ENCODE assay signal across 8 cellular contexts in the genomic region with DNA sequence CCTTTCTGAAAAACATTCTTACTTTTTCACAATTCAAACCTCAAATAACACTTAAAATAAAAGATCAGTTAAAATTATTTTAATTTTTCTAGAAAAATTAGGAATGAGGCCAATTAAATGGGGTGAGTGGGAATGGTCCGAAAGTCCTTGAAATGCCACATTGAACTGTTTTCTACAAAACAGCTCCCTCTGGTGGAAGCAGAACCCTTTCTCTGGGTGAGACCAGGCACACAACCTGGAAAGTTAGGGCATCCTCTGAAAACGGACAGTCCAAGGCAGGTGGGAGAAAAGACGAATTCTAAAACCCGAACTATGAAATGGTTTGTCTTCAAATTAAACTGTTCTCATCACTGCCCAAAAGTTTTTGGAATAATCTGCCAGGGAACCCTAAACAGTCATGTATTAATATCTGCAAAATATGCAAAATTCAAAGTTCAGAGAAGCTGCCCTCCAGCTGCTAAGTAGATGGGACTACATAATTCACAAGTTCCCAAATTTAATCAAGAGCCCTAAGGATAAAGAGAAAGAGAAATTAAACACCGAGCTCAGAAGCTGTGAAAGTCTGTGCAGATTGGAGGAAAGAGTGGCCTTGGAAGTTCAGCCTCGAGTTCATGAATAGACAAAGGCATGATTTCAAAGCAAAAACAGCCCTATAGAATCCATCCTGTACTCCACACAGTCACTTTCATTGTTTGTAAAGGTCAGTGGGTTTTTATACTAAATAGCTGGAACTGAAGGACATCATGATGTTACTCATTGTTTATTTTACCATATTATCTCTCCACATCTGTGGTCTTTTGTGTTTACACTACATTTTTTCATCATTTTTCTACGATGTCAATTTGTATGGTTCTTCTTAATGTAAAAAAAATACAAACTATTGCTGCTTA.
DNase-seq lines count a peak whose midpoint lies in the region; ATAC-seq, FAIRE-seq and TF ChIP-seq lines count a peak whose summit lies in the region.

No MANE protein-coding gene starts in this region.

- no peak overlapping the region for H2AK5ac ChIP-seq in H9 (ENCODE audit: insufficient read length, low read length)

- H3K23ac ChIP-seq in H9 (ENCODE audit: insufficient read length, low read depth, low read length), result no peak overlapping the region

- DNase-seq in DMS 273 (lab: John Stamatoyannopoulos, UW; ENCODE audit: unreplicated experiment) (peak; percentile 84), H9 (peak; percentile 51), choroid plexus epithelial cell (ENCODE audit: low read depth) (peak; percentile 80), left lung (no peak), urothelium cell line (ENCODE audit: low spot score) (peak; percentile 77)
- no peak for DNase-seq in effector CD4-positive, alpha-beta T cell

- no peaks in the 10 kb centered on the region for H4K20me1 ChIP-seq in H9 (ENCODE audit: control insufficient read depth, insufficient read depth, insufficient read length)
- no peaks in the 10 kb centered on the region for H4K20me1 ChIP-seq in OCI-LY1 (ENCODE audit: insufficient read depth, low read length)

- H3K4me1 ChIP-seq in H9 (ENCODE audit: insufficient read depth, low read length) (no peaks in the 10 kb centered on the region), OCI-LY1 (ENCODE audit: insufficient read depth, low read length, severe bottlenecking) (peaks cover 62% of the 10 kb centered on the region), left lung (no peaks in the 10 kb centered on the region)

- peak; percentile 76 for FAIRE-seq in urothelium cell line (lab: Jason Lieb, UNC)

- intact Hi-C loops in left lung (cut with DNase I), result loop anchor here in 1 of 2 donors (5.0 kb wide), 1 partner anchor 189 kb away; no protein-coding TSS in a partner anchor

- H3K4ac ChIP-seq in H9 (ENCODE audit: low read depth, low read length), result no peak overlapping the region

- no peak overlapping the region for H3K27ac Mint-ChIP-seq in H9

- no peak overlapping the region for H3K4me3 Mint-ChIP-seq in H9

- H3K23me2 ChIP-seq in H9 (ENCODE audit: insufficient read length, low read depth, low read length, poor library complexity, severe bottlenecking), result no peaks in the 10 kb centered on the region

- H3K79me2 ChIP-seq in H9 (ENCODE audit: insufficient read depth, low read length) (no peaks in the 10 kb centered on the region), OCI-LY1 (ENCODE audit: insufficient read depth, low read length) (no peaks in the 10 kb centered on the region)

- H3K27me3 ChIP-seq in H9 (ENCODE audit: insufficient read depth, low read length) (no peaks in the 10 kb centered on the region), OCI-LY1 (ENCODE audit: insufficient read depth, low read length) (no peaks in the 10 kb centered on the region), left lung (no peaks in the 10 kb centered on the region)

- H3K18ac ChIP-seq in H9 (ENCODE audit: insufficient read length, low read depth, low read length), result no peak overlapping the region

- no peaks in the 10 kb centered on the region for H3K79me1 ChIP-seq in H9 (ENCODE audit: insufficient read depth, low read depth, low read length, poor library complexity, severe bottlenecking)

- TF ChIP-seq CTCF in H9 (conservative IDR thresholded peaks at IDR 0.05) (peak; percentile 82), OCI-LY1 (IDR thresholded peaks at IDR 0.05; ENCODE audit: low read length) (peak; percentile 82), choroid plexus epithelial cell (conservative IDR thresholded peaks at IDR 0.05; ENCODE audit: low read depth, low read length) (peak; percentile 93), left lung (IDR thresholded peaks at IDR 0.05) (peak; percentile 47 to 66)

- no peaks in the 10 kb centered on the region for H3K9me2 ChIP-seq in OCI-LY1 (ENCODE audit: low read depth, low read length)

- no peak overlapping the region for H2AFZ ChIP-seq in H9 (ENCODE audit: low read length)
- H2AFZ ChIP-seq in OCI-LY1 (ENCODE audit: low read length), result no peak overlapping the region

- H4K91ac ChIP-seq in H9 (ENCODE audit: insufficient read length, low read depth, low read length), result no peak overlapping the region

- no peak overlapping the region for H3K56ac ChIP-seq in H9 (ENCODE audit: insufficient read length, low read depth, low read length)

- no peak overlapping the region for H3T11ph ChIP-seq in H9 (ENCODE audit: low read length)

- H3K36me3 ChIP-seq in OCI-LY1 (ENCODE audit: insufficient read depth, low read length), result no peaks in the 10 kb centered on the region
- no peaks in the 10 kb centered on the region for H3K36me3 ChIP-seq in left lung

- peak; percentile 82 for ATAC-seq in left lung
- no peak for ATAC-seq in HG03457 (IDR thresholded peaks at IDR 0.05; ENCODE audit: unreplicated experiment)

- no peak overlapping the region for H2BK12ac ChIP-seq in H9 (ENCODE audit: insufficient read length, low read depth, low read length)

- H3K4me2 ChIP-seq in H9 (ENCODE audit: insufficient read depth, insufficient read length, low read length) (no peak overlapping the region), OCI-LY1 (ENCODE audit: low read length) (no peak overlapping the region)

- no CpG with 5 or more reads among the region's 7 CpGs for WGBS in H9 (ENCODE audit: extremely low coverage, insufficient read length, low lambda C conversion rate)

- H4K8ac ChIP-seq in H9 (replicated peaks; ENCODE audit: insufficient read length, low read depth, low read length), result no peak overlapping the region

- no peak overlapping the region for H2BK15ac ChIP-seq in H9 (ENCODE audit: low read depth, low read length)

- no peak overlapping the region for H2BK5ac ChIP-seq in H9 (ENCODE audit: insufficient read length, low read length)

- H3K9me3 ChIP-seq in H9 (ENCODE audit: control insufficient read depth, low read depth, low read length) (no peaks in the 10 kb centered on the region), OCI-LY1 (ENCODE audit: low read length) (no peaks in the 10 kb centered on the region), left lung (no peaks in the 10 kb centered on the region)

- peaks cover 0 to 3% (median 0%) of the 10 kb centered on the region in 3 experiments; a peak in 1 of 7 replicates for H3K36me3 Mint-ChIP-seq in H9 (ENCODE audit: insufficient read depth in 1 of 3, low read depth in 3 of 3)

- H3K4me1 Mint-ChIP-seq in H9, result peaks cover 4 to 9% of the 10 kb centered on the region in 2 experiments; a peak in 3 of 4 replicates

- no peak overlapping the region for H3K9ac ChIP-seq in H9 (ENCODE audit: extremely low read depth, insufficient read length, low read length)
- H3K9ac ChIP-seq in OCI-LY1 (ENCODE audit: low read length), result peak overlapping the region; percentile 19; the same call in 1 of the 2 replicates

- H3K14ac ChIP-seq in H9 (ENCODE audit: insufficient read depth, low read length), result no peak overlapping the region

- no peaks in the 10 kb centered on the region for H3F3A ChIP-seq in OCI-LY1 (ENCODE audit: insufficient read depth, low read length)

- no peak overlapping the region for H2BK20ac ChIP-seq in H9 (ENCODE audit: low read depth, low read length, poor library complexity, severe bottlenecking)

- no peak overlapping the region for H4K5ac ChIP-seq in H9 (ENCODE audit: insufficient read length, low read depth, low read length)

- no peak overlapping the region for H2BK120ac ChIP-seq in H9 (ENCODE audit: low read depth, low read length, poor library complexity, severe bottlenecking)

- H3K9me3 Mint-ChIP-seq in H9, result no peaks in the 10 kb centered on the region

- H3K27ac ChIP-seq in H9 (ENCODE audit: insufficient read length, low read depth, low read length) (no peak overlapping the region), OCI-LY1 (ENCODE audit: low read depth, low read length, poor library complexity, severe bottlenecking) (peak overlapping the region; percentile 53), left lung (no peak overlapping the region)

- no peaks in the 10 kb centered on the region for H3K27me3 Mint-ChIP-seq in H9 (ENCODE audit: low read depth)

- H3K4me3 ChIP-seq in OCI-LY1 (ENCODE audit: low read depth, low read length, poor library complexity, severe bottlenecking) (no peak overlapping the region), choroid plexus epithelial cell (ENCODE audit: low read depth, low read length) (no peak overlapping the region), left lung (no peak overlapping the region)

Comparison
In these comparisons a context has a peak if more than half of its experiments do, and no peak if none do; other contexts are left out.
1. DNase-seq: peak in DMS 273 (single experiment), H9 (single experiment), choroid plexus epithelial cell (single experiment) and urothelium cell line (single experiment); none in left lung (0 of 2) and effector CD4-positive, alpha-beta T cell (single experiment).
2. Peak in every context shown above with its lines, with median percentiles within 50 percentile points of each other: CTCF ChIP-seq.